ENCODE assay signal across 20 cellular contexts in the genomic region with DNA sequence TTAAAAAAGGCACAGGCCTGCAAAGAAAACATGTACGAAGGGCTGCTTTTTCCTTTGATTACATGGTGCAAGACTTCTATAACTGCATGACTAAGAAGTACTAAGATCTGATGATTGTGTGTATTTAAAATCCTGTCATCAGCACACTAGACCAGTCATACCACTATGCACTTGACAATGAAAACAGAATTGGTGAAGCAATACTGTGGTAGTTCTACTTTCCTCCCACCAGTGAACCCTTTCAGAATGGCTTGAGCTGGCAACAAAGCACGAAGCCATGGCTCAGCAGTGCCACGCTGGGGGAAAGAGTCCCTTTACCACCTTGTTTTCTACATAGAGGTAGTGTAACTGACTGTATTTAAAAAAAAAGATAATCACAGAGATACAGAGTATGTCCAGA. TPM values are rescaled to one million over a fixed set of nuclear protein-coding genes. Genes with fewer than 3 reads are reported as not detected.
DNase-seq lines count a peak whose midpoint lies in the region; ATAC-seq, FAIRE-seq and TF ChIP-seq lines count a peak whose summit lies in the region.
"Had no signal": no experiment of that assay in that cellular context is flagged by ENCODE, and none has a peak within 500 bp of the region (broad histone marks: within the 10 kb centered on the region; RNA-seq: fewer than 3 reads in every experiment).

No MANE protein-coding gene starts in this region.

- no peaks in the 10 kb centered on the region for H4K20me1 ChIP-seq in astrocyte (ENCODE audit: insufficient read depth, low read length)

- H2AFZ ChIP-seq in astrocyte (ENCODE audit: low read depth, low read length), result no peak overlapping the region

- no peaks in the 10 kb centered on the region for H3K9me3 ChIP-seq in astrocyte (ENCODE audit: insufficient read depth, low read depth, low read length)
- H3K9me3 ChIP-seq: HAP-1 had no signal

- H3K4me3 ChIP-seq in astrocyte (ENCODE audit: insufficient read depth, low read depth, low read length) (no peak overlapping the region), fibroblast of mammary gland (ENCODE audit: control insufficient read depth, low read depth, low read length) (no peak overlapping the region)
- H3K4me3 ChIP-seq: cardiac muscle cell, HAP-1 had no signal

- H3K27me3 Mint-ChIP-seq in astrocyte (ENCODE audit: low read depth, unreplicated experiment), result no peaks in the 10 kb centered on the region
- H3K27me3 Mint-ChIP-seq: activated B cell treated with CpG ODN at 0.5 μM for 24 hours; CD4-positive, alpha-beta memory T cell; naive B cell had no signal

- no peaks in the 10 kb centered on the region for H3K27me3 ChIP-seq in astrocyte (ENCODE audit: insufficient read depth, low read length)
- H3K27me3 ChIP-seq: cardiac muscle cell had no signal

- H3K9me3 Mint-ChIP-seq in astrocyte (ENCODE audit: unreplicated experiment), result no peaks in the 10 kb centered on the region
- no peaks in the 10 kb centered on the region for H3K9me3 Mint-ChIP-seq in stimulated activated effector memory CD8-positive, alpha-beta T cell treated with anti-CD3 and anti-CD28 coated beads, Interleukin-12 subunit alpha, Interleukin-12 subunit beta, amount 100 ng/mL, for 72 hours
- H3K9me3 Mint-ChIP-seq: activated B cell treated with CpG ODN at 0.5 μM for 24 hours; CD4-positive, alpha-beta memory T cell had no signal

- H3K4me1 Mint-ChIP-seq in astrocyte (ENCODE audit: low read depth, unreplicated experiment), result peaks cover 8% of the 10 kb centered on the region
- no peaks in the 10 kb centered on the region for H3K4me1 Mint-ChIP-seq in stimulated activated effector memory CD8-positive, alpha-beta T cell treated with anti-CD3 and anti-CD28 coated beads, Interleukin-12 subunit alpha, Interleukin-12 subunit beta, amount 100 ng/mL, for 72 hours
- H3K4me1 Mint-ChIP-seq: activated B cell treated with CpG ODN at 0.5 μM for 24 hours had no signal

- no peaks in the 10 kb centered on the region for H3K36me3 ChIP-seq in astrocyte (ENCODE audit: insufficient read depth, low read length)
- H3K36me3 ChIP-seq: cardiac muscle cell, HAP-1 had no signal

- no peaks in the 10 kb centered on the region for H3K79me2 ChIP-seq in astrocyte (ENCODE audit: insufficient read depth, low read length)

- no peak for FAIRE-seq in astrocyte (lab: Jason Lieb, UNC)
- FAIRE-seq: A204.1, GM12892 had no signal

- no peak overlapping the region for H3K9ac ChIP-seq in astrocyte (ENCODE audit: low read length)

- no peak overlapping the region for H3K4me2 ChIP-seq in astrocyte (ENCODE audit: low read length)

- DNase-seq in NCI-H748 (lab: John Stamatoyannopoulos, UW; ENCODE audit: unreplicated experiment) (peak; percentile 83), NCI-H748 treated with DMSO at 0.1 percent for 48 hours (lab: John Stamatoyannopoulos, UW) (no peak), astrocyte (ENCODE audit: low read depth) (peak; percentile 32), fibroblast of mammary gland (ENCODE audit: low read depth) (peak; percentile 80), amygdala (lab: John Stamatoyannopoulos, UW) (no peak), HUDEP-2 (lab: John Stamatoyannopoulos, UW; ENCODE audit: unreplicated experiment in 76 of 76) (no peak)
- no peak for DNase-seq in stimulated activated effector memory CD8-positive, alpha-beta T cell treated with anti-CD3 and anti-CD28 coated beads, Interleukin-12 subunit alpha, Interleukin-12 subunit beta, amount 100 ng/mL, for 72 hours (ENCODE audit: low spot score in 2 of 2)
- DNase-seq: activated B cell treated with CpG ODN at 0.5 μM for 24 hours; activated gamma-delta T cell; CD4-positive, alpha-beta memory T cell; naive B cell; NCI-H1417 treated with DMSO at 0.1 percent for 48 hours; SW 1271 had no signal

- H3K4me3 Mint-ChIP-seq in astrocyte (ENCODE audit: unreplicated experiment), result no peak overlapping the region
- H3K4me3 Mint-ChIP-seq in stimulated activated effector memory CD8-positive, alpha-beta T cell treated with anti-CD3 and anti-CD28 coated beads, Interleukin-12 subunit alpha, Interleukin-12 subunit beta, amount 100 ng/mL, for 72 hours, result no peak overlapping the region
- H3K4me3 Mint-ChIP-seq: activated B cell treated with CpG ODN at 0.5 μM for 24 hours; CD4-positive, alpha-beta memory T cell; naive B cell had no signal

- peaks cover 4% of the 10 kb centered on the region for H3K36me3 Mint-ChIP-seq in astrocyte (ENCODE audit: low read depth, unreplicated experiment)
- H3K36me3 Mint-ChIP-seq in stimulated activated effector memory CD8-positive, alpha-beta T cell treated with anti-CD3 and anti-CD28 coated beads, Interleukin-12 subunit alpha, Interleukin-12 subunit beta, amount 100 ng/mL, for 72 hours, result no peaks in the 10 kb centered on the region

- peak; percentile 58 for ATAC-seq in stimulated activated effector memory CD8-positive, alpha-beta T cell treated with anti-CD3 and anti-CD28 coated beads, Interleukin-12 subunit alpha, Interleukin-12 subunit beta, amount 100 ng/mL, for 72 hours
- no peak for ATAC-seq in GM18858 (IDR thresholded peaks at IDR 0.05; ENCODE audit: unreplicated experiment)
- ATAC-seq: left lobe of liver, Panc1 had no signal

- H3K27ac Mint-ChIP-seq in astrocyte (ENCODE audit: unreplicated experiment), result no peak overlapping the region
- no peak overlapping the region for H3K27ac Mint-ChIP-seq in stimulated activated effector memory CD8-positive, alpha-beta T cell treated with anti-CD3 and anti-CD28 coated beads, Interleukin-12 subunit alpha, Interleukin-12 subunit beta, amount 100 ng/mL, for 72 hours
- H3K27ac Mint-ChIP-seq: activated B cell treated with CpG ODN at 0.5 μM for 24 hours; CD4-positive, alpha-beta memory T cell; naive B cell had no signal

- H3K4me1 ChIP-seq in astrocyte (ENCODE audit: insufficient read depth, low read length), result no peaks in the 10 kb centered on the region
- H3K4me1 ChIP-seq: HAP-1 had no signal

- H3K27ac ChIP-seq in astrocyte (ENCODE audit: low read depth, low read length), result no peak overlapping the region
- H3K27ac ChIP-seq: cardiac muscle cell had no signal

- TF ChIP-seq CTCF in astrocyte (IDR thresholded peaks at IDR 0.05; ENCODE audit: insufficient read depth, low read depth, low read length), result no peak
- TF ChIP-seq CTCF in fibroblast of mammary gland (conservative IDR thresholded peaks at IDR 0.05; ENCODE audit: control insufficient read depth, insufficient read depth, low read depth, low read length), result no peak

RNA-seq across cellular contexts. Expression of a gene that starts 49.0 kb away (rescaled TPM):
- total RNA-seq in astrocyte, result 0.43 and 0.54 TPM in 2 replicates

Comparison
In these comparisons a context has a peak if more than half of its experiments do, and no peak if none do; other contexts are left out.
1. DNase-seq: peak in NCI-H748 (single experiment), astrocyte (single experiment) and fibroblast of mammary gland (single experiment); none in NCI-H748 treated with DMSO at 0.1 percent for 48 hours (single experiment), stimulated activated effector memory CD8-positive, alpha-beta T cell treated with anti-CD3 and anti-CD28 coated beads, Interleukin-12 subunit alpha, Interleukin-12 subunit beta, amount 100 ng/mL, for 72 hours (0 of 2), amygdala (0 of 56) and HUDEP-2 (0 of 76).